1 cellular context compared by ENCODE assay signal in genomic region chr2:98975611-98976010, GRCh38.
TF ChIP-seq lines count a peak whose summit lies in the region.

No MANE protein-coding gene starts in this region.

TF ChIP-seq in SK-N-SH, 30 proteins besides CTCF, POLR2A, EP300 and RAD21 (continued from another document):
- TF ChIP-seq FOXJ3 (CRISPR knock-in tag; IDR thresholded peaks at IDR 0.05) = no peak
- no peak for TF ChIP-seq CHD2 (IDR thresholded peaks at IDR 0.05; ENCODE audit: low read length, partially characterized antibody)
